26 cellular contexts compared by ENCODE assay signal in the genomic region with DNA sequence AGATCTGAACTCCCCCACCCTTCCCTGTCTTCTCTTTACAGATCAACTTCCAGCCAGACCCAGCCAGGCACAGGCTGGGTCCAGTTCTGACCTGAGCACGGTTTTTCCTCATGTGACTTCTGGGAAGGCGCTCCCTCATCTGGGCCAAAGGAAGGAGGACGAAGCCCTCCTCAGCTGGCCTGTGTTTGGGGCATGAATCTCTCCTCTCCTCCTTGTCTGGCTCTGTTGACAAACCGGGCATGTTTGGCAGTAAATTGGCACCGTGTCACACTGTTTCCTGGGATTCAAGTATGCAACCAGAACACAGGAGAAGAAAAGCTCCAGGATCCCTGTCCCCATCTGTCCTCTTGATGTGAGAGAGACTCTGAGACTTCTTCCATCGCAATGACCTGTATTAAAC. TPM values are rescaled to one million over a fixed set of nuclear protein-coding genes. Genes with fewer than 3 reads are reported as not detected.
A peak's percentile ranks its signal among the peaks of the same experiment; 100 is the strongest.
DNase-seq lines count a peak whose midpoint lies in the region; ATAC-seq and TF ChIP-seq lines count a peak whose summit lies in the region.
"Had no signal": no experiment of that assay in that cellular context is flagged by ENCODE, and none has a peak within 500 bp of the region (broad histone marks: within the 10 kb centered on the region; RNA-seq: fewer than 3 reads in every experiment).

No MANE protein-coding gene starts in this region.

- no peaks in the 10 kb centered on the region for H3K27me3 Mint-ChIP-seq in activated naive CD8-positive, alpha-beta T cell treated with anti-CD3 and anti-CD28 coated beads, Interleukin-2, amount 10 ng/mL, durations not matched to agents 7 days and 5 days
- H3K27me3 Mint-ChIP-seq: CD4-positive, CD25-positive, alpha-beta regulatory T cell had no signal

- no peak overlapping the region for H3K4me3 Mint-ChIP-seq in activated naive CD8-positive, alpha-beta T cell treated with anti-CD3 and anti-CD28 coated beads, Interleukin-2, amount 10 ng/mL, durations not matched to agents 7 days and 5 days
- H3K4me3 Mint-ChIP-seq: CD4-positive, CD25-positive, alpha-beta regulatory T cell had no signal

- no peaks in the 10 kb centered on the region for H3K9me3 ChIP-seq in left ventricle myocardium inferior (replicated peaks)
- H3K9me3 ChIP-seq in right cardiac atrium (ENCODE audit: control insufficient read depth, low read length), result no peaks in the 10 kb centered on the region
- no peaks in the 10 kb centered on the region for H3K9me3 ChIP-seq in HAP-1
- H3K9me3 ChIP-seq: body of pancreas had no signal

- peaks cover 52% of the 10 kb centered on the region for H3K4me1 ChIP-seq in left ventricle myocardium inferior
- peaks cover 3% of the 10 kb centered on the region for H3K4me1 ChIP-seq in right cardiac atrium (ENCODE audit: control insufficient read depth, insufficient read depth, low read length)
- H3K4me1 ChIP-seq in HAP-1, result peaks cover 10% of the 10 kb centered on the region
- H3K4me1 ChIP-seq: body of pancreas had no signal

- intact Hi-C loops in left ventricle myocardium inferior (cut with micrococcal nuclease), result no loop called here
- intact Hi-C loops in right cardiac atrium (cut with DNase I), result no loop called here

- in situ Hi-C loops in HAP-1 (cut with MboI; ENCODE audit: low sequenced_read_pairs), result no loop called here

- POLR2A ChIA-PET in activated naive CD8-positive, alpha-beta T cell treated with anti-CD3 and anti-CD28 coated beads, Interleukin-2, amount 10 ng/mL, durations not matched to agents 7 days and 5 days (lab: Charles Lee), result no interaction called here

- no peak for TF ChIP-seq CTCF in left ventricle myocardium inferior (IDR thresholded peaks at IDR 0.05; ENCODE audit: borderline replicate concordance)

- peaks cover 73% of the 10 kb centered on the region for H3K36me3 ChIP-seq in left ventricle myocardium inferior
- peaks cover 57% of the 10 kb centered on the region for H3K36me3 ChIP-seq in HAP-1 (replicated peaks)

- no peak for ATAC-seq in right cardiac atrium
- no peak for ATAC-seq in activated naive CD8-positive, alpha-beta T cell treated with anti-CD3 and anti-CD28 coated beads, Interleukin-2, amount 10 ng/mL, durations not matched to agents 7 days and 5 days (ENCODE audit: low read depth)
- ATAC-seq: body of pancreas, K562 had no signal

- H3K36me3 Mint-ChIP-seq in activated naive CD8-positive, alpha-beta T cell treated with anti-CD3 and anti-CD28 coated beads, Interleukin-2, amount 10 ng/mL, durations not matched to agents 7 days and 5 days, result peaks cover 30% of the 10 kb centered on the region

- 62% methylated on average over 6 of the region's 6 CpGs for WGBS in right cardiac atrium

- no peak for DNase-seq in left ventricle myocardium inferior
- DNase-seq in right cardiac atrium, result no peak
- peak; percentile 16 for DNase-seq in activated naive CD8-positive, alpha-beta T cell treated with anti-CD3 and anti-CD28 coated beads, Interleukin-2, amount 10 ng/mL, durations not matched to agents 7 days and 5 days
- peak; percentile 16 for DNase-seq in inferior parietal cortex (ENCODE audit: extremely low spot score)
- no peak for DNase-seq in HAP-1 (ENCODE audit: low spot score in 2 of 2)
- no peak for DNase-seq in germinal center (ENCODE audit: low spot score)
- no peak for DNase-seq in NCI-H1417 (lab: John Stamatoyannopoulos, UW)
- DNase-seq in NCI-H1105 treated with DMSO at 0.1 percent for 48 hours (lab: John Stamatoyannopoulos, UW), result no peak
- DNase-seq: body of pancreas; CD4-positive, CD25-positive, alpha-beta regulatory T cell; DMS153; erythroblast; foreskin melanocyte; GF-D8; GM23248; MM.1S; NCI-H1694 treated with DMSO at 0.1 percent for 48 hours; NCI-H2227 treated with DMSO at 0.1 percent for 48 hours; T-helper 2 cell had no signal

- H3K27ac ChIP-seq in left ventricle myocardium inferior (replicated peaks), result peak overlapping the region; percentile 18
- no peak overlapping the region for H3K27ac ChIP-seq in right cardiac atrium (ENCODE audit: low read length)
- H3K27ac ChIP-seq: body of pancreas, GM23248, VCaP had no signal

- H3K27me3 ChIP-seq in left ventricle myocardium inferior (ENCODE audit: low read depth) (no peaks in the 10 kb centered on the region), right cardiac atrium (ENCODE audit: control insufficient read depth, insufficient read depth) (no peaks in the 10 kb centered on the region), HAP-1 (ENCODE audit: low read depth) (no peaks in the 10 kb centered on the region)
- H3K27me3 ChIP-seq: body of pancreas had no signal

- peaks cover 2% of the 10 kb centered on the region for H3K4me1 Mint-ChIP-seq in activated naive CD8-positive, alpha-beta T cell treated with anti-CD3 and anti-CD28 coated beads, Interleukin-2, amount 10 ng/mL, durations not matched to agents 7 days and 5 days

- no peak overlapping the region for H3K27ac Mint-ChIP-seq in activated naive CD8-positive, alpha-beta T cell treated with anti-CD3 and anti-CD28 coated beads, Interleukin-2, amount 10 ng/mL, durations not matched to agents 7 days and 5 days

- H3K4me3 ChIP-seq in left ventricle myocardium inferior (no peak overlapping the region), right cardiac atrium (ENCODE audit: low read length) (no peak overlapping the region), HAP-1 (no peak overlapping the region)
- H3K4me3 ChIP-seq: body of pancreas, GM23248, K562 had no signal

- H3K9me3 Mint-ChIP-seq in activated naive CD8-positive, alpha-beta T cell treated with anti-CD3 and anti-CD28 coated beads, Interleukin-2, amount 10 ng/mL, durations not matched to agents 7 days and 5 days, result no peaks in the 10 kb centered on the region
- H3K9me3 Mint-ChIP-seq: CD4-positive, CD25-positive, alpha-beta regulatory T cell had no signal

RNA-seq across cellular contexts. Expression of gene NECAP2, which starts 18.3 kb away (rescaled TPM):
- total RNA-seq in left ventricle myocardium inferior (14.9 TPM), right cardiac atrium (10 to 100 TPM; 14.1 to 19.0 (median 18.1) TPM)
- polyA plus RNA-seq in right cardiac atrium, result 14.6 TPM
- total RNA-seq in activated naive CD8-positive, alpha-beta T cell treated with anti-CD3 and anti-CD28 coated beads, Interleukin-2, amount 10 ng/mL, durations not matched to agents 7 days and 5 days, result 100 to 1,000 TPM; 110 to 111 TPM

RNA-seq across cellular contexts. Expression of gene SPATA21, which starts 21.6 kb away (rescaled TPM):
- total RNA-seq in left ventricle myocardium inferior (not detected), right cardiac atrium (not detected)
- 0.23 TPM for polyA plus RNA-seq in right cardiac atrium
- not detected for total RNA-seq in activated naive CD8-positive, alpha-beta T cell treated with anti-CD3 and anti-CD28 coated beads, Interleukin-2, amount 10 ng/mL, durations not matched to agents 7 days and 5 days
- total RNA-seq: body of pancreas; CD4-positive, CD25-positive, alpha-beta regulatory T cell; dermis microvascular lymphatic vessel endothelial cell; GM23248; lung microvascular endothelial cell; myocyte; osteoblast had no signal
- polyA plus RNA-seq: CD4-positive, CD25-positive, alpha-beta regulatory T cell; GM23248 had no signal

RNA-seq across cellular contexts. Expression of gene RNU1-1, which starts 55.3 kb away (rescaled TPM):
- total RNA-seq in left ventricle myocardium inferior (6,072 TPM), right cardiac atrium (1,000 to 10,000 TPM; 3,675 to 8,578 (median 7,073) TPM)
- polyA plus RNA-seq in right cardiac atrium, result not detected
- total RNA-seq in activated naive CD8-positive, alpha-beta T cell treated with anti-CD3 and anti-CD28 coated beads, Interleukin-2, amount 10 ng/mL, durations not matched to agents 7 days and 5 days, result 1,000 to 10,000 TPM; 3,257 to 3,430 TPM
- total RNA-seq: GM23248, myocyte, osteoblast had no signal
- polyA plus RNA-seq: GM23248, thymus had no signal

Comparison
In these comparisons a context has a peak if more than half of its experiments do, and no peak if none do; other contexts are left out.
1. DNase-seq: peak in activated naive CD8-positive, alpha-beta T cell treated with anti-CD3 and anti-CD28 coated beads, Interleukin-2, amount 10 ng/mL, durations not matched to agents 7 days and 5 days (single experiment) and inferior parietal cortex (single experiment); none in left ventricle myocardium inferior (single experiment), right cardiac atrium (0 of 3), HAP-1 (0 of 2), germinal center (single experiment), NCI-H1417 (0 of 3) and NCI-H1105 treated with DMSO at 0.1 percent for 48 hours (single experiment).